In the genomic region with DNA sequence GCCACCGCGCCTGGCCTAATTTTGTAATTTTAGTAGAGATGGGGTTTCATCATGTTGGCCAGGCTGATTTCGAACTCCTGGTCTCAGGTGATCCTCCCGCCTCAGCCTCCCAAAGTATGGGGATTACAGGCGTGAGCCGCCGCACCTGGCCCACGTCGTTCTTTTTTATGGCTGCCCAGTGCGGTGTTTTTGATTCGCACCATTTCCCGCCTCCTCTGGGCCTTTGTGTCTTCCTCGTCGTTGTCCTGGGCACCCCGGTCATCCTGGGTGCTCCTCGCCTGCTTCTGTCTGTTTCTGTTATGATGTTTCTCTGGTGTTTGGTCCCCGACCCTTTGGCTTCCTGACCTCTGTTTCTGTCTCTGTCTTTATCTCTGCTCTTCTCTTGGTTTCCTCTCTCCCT, we compare ENCODE assay signal across 1 cellular context.
TF ChIP-seq lines count a peak whose summit lies in the region.

No MANE protein-coding gene starts in this region.

TF ChIP-seq in HepG2, 621 proteins besides CTCF, POLR2A, EP300 and RAD21:
- no peak for TF ChIP-seq ZNF547 (CRISPR knock-in tag; IDR thresholded peaks at IDR 0.05)
- 0 out of 2 replicates have a peak, but pooled peaks have one; percentile 32 for TF ChIP-seq TOPORS (CRISPR knock-in tag; IDR thresholded peaks at IDR 0.05)
